Comparison of ENCODE assay signal across 2 cellular contexts in genomic region chr5:168580779-168581469, GRCh38. TPM values are rescaled to one million over a fixed set of nuclear protein-coding genes. Genes with fewer than 3 reads are reported as not detected.
"Had no signal": no experiment of that assay in that cellular context is flagged by ENCODE, and none has a peak within 500 bp of the region (broad histone marks: within the 10 kb centered on the region; RNA-seq: fewer than 3 reads in every experiment).

No MANE protein-coding gene starts in this region.

RNA-seq across cellular contexts. Expression of gene FBLL1, which starts 51.8 kb away (rescaled TPM):
- total RNA-seq: activated CD8-positive, alpha-beta memory T cell treated with anti-CD3 and anti-CD28 coated beads, Interleukin-2, amount 10 ng/mL, durations not matched to agents 7 days and 5 days; thoracic aorta had no signal
